17 cellular contexts compared by ENCODE assay signal in genomic region chr4:38371391-38371851, GRCh38.
DNase-seq lines count a peak whose midpoint lies in the region; ATAC-seq and TF ChIP-seq lines count a peak whose summit lies in the region.
"Had no signal": no experiment of that assay in that cellular context is flagged by ENCODE, and none has a peak within 500 bp of the region (broad histone marks: within the 10 kb centered on the region; RNA-seq: fewer than 3 reads in every experiment).

No MANE protein-coding gene starts in this region.

- DNase-seq in MCF 10A (ENCODE audit: unreplicated experiment): peak; percentile 16
- DNase-seq in breast epithelium (ENCODE audit: low spot score in 2 of 2): no peak
- DNase-seq in amniotic stem cell (lab: John Stamatoyannopoulos, UW): peak; percentile 74
- DNase-seq in left ventricle myocardium superior: no peak
- peak in 1 of 2 donors; percentile 58 for DNase-seq in aorta
- no peak for DNase-seq in effector CD8-positive, alpha-beta T cell (lab: John Stamatoyannopoulos, UW)
- DNase-seq in T-cell: no peak
- no peak for DNase-seq in natural killer cell
- DNase-seq: 8988T; activated CD4-positive, alpha-beta T cell treated with anti-CD3 and anti-CD28 coated beads for 1 hour; NCI-H146; NCI-H82; SK-N-SH; small intestine; thyroid gland had no signal

- H3K36me3 ChIP-seq in breast epithelium (no peaks in the 10 kb centered on the region), aorta (ENCODE audit: control insufficient read depth in 1 of 2, insufficient read depth in 2 of 2, low read length in 1 of 2) (no peaks in the 10 kb centered on the region)
- H3K36me3 ChIP-seq: neural progenitor cell, thyroid gland had no signal

- no peaks in the 10 kb centered on the region for H3K36me3 Mint-ChIP-seq in MCF 10A (ENCODE audit: insufficient read depth, unreplicated experiment)
- H3K36me3 Mint-ChIP-seq in T-cell: no peaks in the 10 kb centered on the region
- H3K36me3 Mint-ChIP-seq in natural killer cell: no peaks in the 10 kb centered on the region

- H3K9me3 Mint-ChIP-seq in MCF 10A (ENCODE audit: unreplicated experiment) (no peaks in the 10 kb centered on the region), T-cell (peaks cover 0 to 5% (median 0%) of the 10 kb centered on the region in 3 donors), natural killer cell (no peaks in the 10 kb centered on the region)

- no peaks in the 10 kb centered on the region for H3K9me3 ChIP-seq in breast epithelium
- H3K9me3 ChIP-seq in aorta (ENCODE audit: control insufficient read depth, low read length): no peaks in the 10 kb centered on the region
- H3K9me3 ChIP-seq: SK-N-SH, thyroid gland had no signal

- H3K4me3 Mint-ChIP-seq in MCF 10A (ENCODE audit: unreplicated experiment) (no peak overlapping the region), T-cell (no peak overlapping the region), natural killer cell (no peak overlapping the region)
- H3K4me3 Mint-ChIP-seq: activated T-helper 1 cell treated with anti-CD3 and anti-CD28 coated beads, Interleukin-12 subunit alpha, Interleukin-12 subunit beta, Interleukin-2, Interleukin-4 antibody, amounts not matched to agents 30 ng/mL and 10 ng/mL and 1 ng/mL, durations not matched to agents 14 hours and 24 hours and 36 hours; neural progenitor cell had no signal

- no TSS peak for BruUV-seq in MCF 10A (replicated peaks; lab: Mats Ljungman, UMichigan)

- H3K27me3 Mint-ChIP-seq in MCF 10A (ENCODE audit: insufficient read depth, unreplicated experiment) (no peaks in the 10 kb centered on the region), T-cell (no peaks in the 10 kb centered on the region), natural killer cell (ENCODE audit: low read depth in 2 of 2) (no peaks in the 10 kb centered on the region)

- peaks cover 19% of the 10 kb centered on the region for H3K4me1 Mint-ChIP-seq in MCF 10A (ENCODE audit: insufficient read depth, unreplicated experiment)
- peaks cover 19 to 37% (median 33%) of the 10 kb centered on the region in 3 donors for H3K4me1 Mint-ChIP-seq in T-cell
- H3K4me1 Mint-ChIP-seq in natural killer cell: no peaks in the 10 kb centered on the region

- CTCF ChIA-PET in MCF 10A (lab: Yijun Ruan, JAX) (no interaction called here), T-cell (lab: Charles Lee) (interaction anchor here in 1 of 2 donors (1.0 kb wide), 1 partner anchor 52 kb away, joined by 3 read pairs; no protein-coding TSS in a partner anchor)

- TF ChIP-seq CTCF in MCF 10A (IDR thresholded peaks at IDR 0.05; ENCODE audit: unreplicated experiment) (no peak), breast epithelium (IDR thresholded peaks at IDR 0.05) (no peak), natural killer cell (IDR thresholded peaks at IDR 0.05) (no peak)

- peak overlapping the region; percentile 31 for H3K27ac Mint-ChIP-seq in MCF 10A (ENCODE audit: low read depth, unreplicated experiment)
- no peak overlapping the region for H3K27ac Mint-ChIP-seq in T-cell
- H3K27ac Mint-ChIP-seq in natural killer cell: no peak overlapping the region
- H3K27ac Mint-ChIP-seq: activated T-helper 1 cell treated with anti-CD3 and anti-CD28 coated beads, Interleukin-12 subunit alpha, Interleukin-12 subunit beta, Interleukin-2, Interleukin-4 antibody, amounts not matched to agents 30 ng/mL and 10 ng/mL and 1 ng/mL, durations not matched to agents 14 hours and 24 hours and 36 hours; neural progenitor cell had no signal

- no peak overlapping the region for H3K4me3 ChIP-seq in breast epithelium
- no peak overlapping the region for H3K4me3 ChIP-seq in aorta (ENCODE audit: low read length in 2 of 2)
- H3K4me3 ChIP-seq: neural progenitor cell, thyroid gland had no signal

- H3K27me3 ChIP-seq in breast epithelium (no peaks in the 10 kb centered on the region), aorta (ENCODE audit: control insufficient read depth in 1 of 2, insufficient read depth in 2 of 2, low read length in 1 of 2) (no peaks in the 10 kb centered on the region)
- H3K27me3 ChIP-seq: neural progenitor cell, thyroid gland had no signal

- intact Hi-C loops in MCF 10A (cut with micrococcal nuclease): no loop called here
- intact Hi-C loops in breast epithelium (cut with DNase I; ENCODE audit: low total_unique reads): no loop called here
- intact Hi-C loops in left ventricle myocardium superior (cut with micrococcal nuclease): no loop called here
- intact Hi-C loops in aorta (cut with DNase I): no loop called here
- intact Hi-C loops in natural killer cell (cut with micrococcal nuclease): no loop called here

- H3K27ac ChIP-seq in breast epithelium (no peak overlapping the region), aorta (ENCODE audit: low read depth in 1 of 2, low read length in 2 of 2) (peak overlapping the region in 1 of 2 donors; percentile 46)
- H3K27ac ChIP-seq: neural progenitor cell, thyroid gland had no signal

- no peak for TF ChIP-seq POLR2A in breast epithelium (IDR thresholded peaks at IDR 0.05)

- POLR2A ChIA-PET in MCF 10A (lab: Yijun Ruan, JAX): interaction anchor here (1.0 to 1.5 kb wide), 2 partner anchors 24 to 32 kb away, joined by 3 read pairs; no protein-coding TSS in a partner anchor
- POLR2A ChIA-PET in T-cell (lab: Charles Lee): interaction anchor here in 1 of 2 donors (0.6 kb wide), 1 partner anchor 151 kb away, joined by 14 read pairs; no protein-coding TSS in a partner anchor

- H3K4me1 ChIP-seq in breast epithelium (no peaks in the 10 kb centered on the region), aorta (ENCODE audit: control insufficient read depth in 1 of 2, insufficient read depth in 2 of 2, low read length in 2 of 2) (peaks cover 7 to 11% of the 10 kb centered on the region in 2 donors)
- H3K4me1 ChIP-seq: neural progenitor cell had no signal

- ATAC-seq in left ventricle myocardium superior (peak; percentile 45), aorta (ENCODE audit: low FRiP score) (peak; percentile 64), T-cell (replicated peaks in 1 of 4) (no peak), natural killer cell (no peak)

Comparison
In these comparisons a context has a peak if more than half of its experiments do, and no peak if none do; other contexts are left out.
1. DNase-seq: peak in MCF 10A (single experiment) and amniotic stem cell (single experiment); none in breast epithelium (0 of 2), left ventricle myocardium superior (single experiment), effector CD8-positive, alpha-beta T cell (single experiment), T-cell (0 of 34) and natural killer cell (single experiment).
2. ATAC-seq: peak in left ventricle myocardium superior (single experiment) and aorta (single experiment); none in T-cell (0 of 4) and natural killer cell (0 of 3).